6 cellular contexts compared by ENCODE assay signal in the genomic region with DNA sequence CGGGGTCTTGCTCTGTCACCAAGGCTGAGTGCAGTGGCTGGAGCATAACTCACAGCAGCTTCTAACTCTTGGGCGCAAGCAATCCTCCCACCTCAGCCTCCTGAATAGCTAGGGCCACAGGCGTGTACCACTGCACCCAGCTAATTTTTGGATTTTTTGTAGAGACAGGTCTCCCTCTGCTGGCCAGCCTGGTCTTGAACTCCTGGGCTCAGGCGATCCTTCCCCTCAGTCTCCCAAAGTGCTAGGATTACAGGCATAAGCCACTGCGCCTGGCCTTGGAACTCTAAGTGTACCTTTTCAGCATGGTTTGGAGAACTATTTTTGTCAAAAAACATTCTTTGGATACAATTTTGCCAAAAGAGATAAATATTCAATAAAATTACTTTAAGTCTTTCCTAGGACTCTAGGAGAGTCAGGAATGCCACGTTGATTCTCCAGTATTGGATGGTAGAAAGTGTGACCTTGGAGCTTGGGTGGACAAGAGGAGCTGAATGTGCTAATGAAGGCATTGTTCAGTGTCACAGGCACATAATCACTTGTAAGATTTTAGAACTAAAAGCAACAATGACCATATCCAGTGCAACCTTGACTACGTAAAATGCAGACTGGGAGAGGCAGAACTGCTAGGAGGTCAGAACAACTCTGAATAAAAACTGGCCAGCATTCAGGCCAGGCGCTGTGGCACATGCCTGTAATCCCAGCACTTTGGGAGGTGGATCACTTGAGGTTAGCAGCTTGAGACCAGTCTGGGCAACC. TPM values are rescaled to one million over a fixed set of nuclear protein-coding genes. Genes with fewer than 3 reads are reported as not detected.
A peak's percentile ranks its signal among the peaks of the same experiment; 100 is the strongest.
ATAC-seq and TF ChIP-seq lines count a peak whose summit lies in the region.

No MANE protein-coding gene starts in this region.

- no peaks in the 10 kb centered on the region for H3K9me3 Mint-ChIP-seq in brain

- H3K4me1 ChIP-seq in OCI-LY1 (ENCODE audit: insufficient read depth, low read length, severe bottlenecking) (peaks cover 40% of the 10 kb centered on the region), parathyroid adenoma (peaks cover 3% of the 10 kb centered on the region)

- no peak overlapping the region for H3K9ac ChIP-seq in OCI-LY1 (ENCODE audit: low read length)
- H3K9ac ChIP-seq in parathyroid adenoma = no peak overlapping the region

- H3K27ac ChIP-seq in OCI-LY1 (ENCODE audit: low read depth, low read length, poor library complexity, severe bottlenecking) (no peak overlapping the region), parathyroid adenoma (no peak overlapping the region)

- no peak overlapping the region for H3K4me3 ChIP-seq in OCI-LY1 (ENCODE audit: low read depth, low read length, poor library complexity, severe bottlenecking)
- H3K4me3 ChIP-seq in parathyroid adenoma (ENCODE audit: low read depth, low read length) = no peak overlapping the region

- H3K79me2 ChIP-seq in OCI-LY1 (ENCODE audit: insufficient read depth, low read length) (peaks cover 42% of the 10 kb centered on the region), parathyroid adenoma (peaks cover 30% of the 10 kb centered on the region)

- ATAC-seq in GM21825 (IDR thresholded peaks at IDR 0.05; ENCODE audit: unreplicated experiment) (no peak), HG02970 (IDR thresholded peaks at IDR 0.05; ENCODE audit: low FRiP score, unreplicated experiment) (no peak)

- peaks cover 7% of the 10 kb centered on the region for H3K27me3 Mint-ChIP-seq in brain

- H3F3A ChIP-seq in OCI-LY1 (ENCODE audit: insufficient read depth, low read length) = no peaks in the 10 kb centered on the region

- H4K20me1 ChIP-seq in OCI-LY1 (ENCODE audit: insufficient read depth, low read length) = 0 out of 2 replicates have a peak, but pooled peaks cover 3% of the 10 kb centered on the region

- H3K4me2 ChIP-seq in OCI-LY1 (ENCODE audit: low read length) (peak overlapping the region; percentile 14; the same call in 1 of the 2 replicates), parathyroid adenoma (ENCODE audit: low read length) (no peak overlapping the region)

- H3K4me1 Mint-ChIP-seq in brain = peaks cover 54% of the 10 kb centered on the region

- H3K27ac Mint-ChIP-seq in brain = peak overlapping the region; percentile 43 to 94 (median 81)

- peaks cover 61% of the 10 kb centered on the region for H3K36me3 ChIP-seq in OCI-LY1 (ENCODE audit: insufficient read depth, low read length)
- H3K36me3 ChIP-seq in parathyroid adenoma (ENCODE audit: control insufficient read depth, insufficient read depth, low read length) = no peaks in the 10 kb centered on the region

- H3K9me2 ChIP-seq in OCI-LY1 (ENCODE audit: low read depth, low read length) = no peaks in the 10 kb centered on the region

- no peak overlapping the region for H2AFZ ChIP-seq in OCI-LY1 (ENCODE audit: low read length)
- H2AFZ ChIP-seq in parathyroid adenoma = no peak overlapping the region

- H3K9me3 ChIP-seq in OCI-LY1 (ENCODE audit: low read length) (no peaks in the 10 kb centered on the region), parathyroid adenoma (ENCODE audit: control insufficient read depth, low read length) (no peaks in the 10 kb centered on the region)

- H3K36me3 Mint-ChIP-seq in brain = peaks cover 53% of the 10 kb centered on the region

- peak overlapping the region; percentile 49 to 90 (median 86) for H3K4me3 Mint-ChIP-seq in brain

- H3K27me3 ChIP-seq in OCI-LY1 (ENCODE audit: insufficient read depth, low read length) (no peaks in the 10 kb centered on the region), parathyroid adenoma (ENCODE audit: control insufficient read depth, insufficient read depth, low read length) (no peaks in the 10 kb centered on the region)

- TF ChIP-seq CTCF in GM12874 (IDR thresholded peaks at IDR 0.05; ENCODE audit: insufficient read depth, low read depth, low read length) (peak; percentile 56), OCI-LY1 (IDR thresholded peaks at IDR 0.05; ENCODE audit: low read length) (peak; percentile 55), brain (conservative IDR thresholded peaks at IDR 0.05) (peak; percentile 58 to 69), parathyroid adenoma (IDR thresholded peaks at IDR 0.05) (peak; percentile 47)

RNA-seq across cellular contexts. Expression of a gene that starts 2.8 kb away (rescaled TPM):
- 182 TPM for polyA plus RNA-seq in brain (ENCODE audit: insufficient read depth, low read depth, low replicate concordance)

RNA-seq across cellular contexts. Expression of a gene that starts 20.5 kb away (rescaled TPM):
- polyA plus RNA-seq in brain (ENCODE audit: insufficient read depth, low read depth, low replicate concordance) = 25.4 TPM

RNA-seq across cellular contexts. Expression of a gene that starts 20.6 kb away (rescaled TPM):
- 10.9 TPM for polyA plus RNA-seq in brain (ENCODE audit: insufficient read depth, low read depth, low replicate concordance)

RNA-seq across cellular contexts. Expression of a gene that starts 28.8 kb away (rescaled TPM):
- 1,091 TPM for polyA plus RNA-seq in brain (ENCODE audit: insufficient read depth, low read depth, low replicate concordance)

RNA-seq across cellular contexts. Expression of a gene that starts 29.2 kb away (rescaled TPM):
- 725 TPM for polyA plus RNA-seq in brain (ENCODE audit: insufficient read depth, low read depth, low replicate concordance)
